25 cellular contexts compared by ENCODE assay signal in genomic region chr10:31515819-31516402, GRCh38.
A peak's percentile ranks its signal among the peaks of the same experiment; 100 is the strongest.
DNase-seq lines count a peak whose midpoint lies in the region; ATAC-seq and TF ChIP-seq lines count a peak whose summit lies in the region.
"Had no signal": no experiment of that assay in that cellular context is flagged by ENCODE, and none has a peak within 500 bp of the region (broad histone marks: within the 10 kb centered on the region; RNA-seq: fewer than 3 reads in every experiment).

No MANE protein-coding gene starts in this region.

- H3K9me3 Mint-ChIP-seq in chondrocyte (ENCODE audit: low read depth), result no peaks in the 10 kb centered on the region
- H3K9me3 Mint-ChIP-seq: stimulated activated memory B cell treated with anti-CD40 and anti-IgM and Interleukin-4, amounts not matched to agents 10 μg/mL and 1 μg/mL and 100 μg/mL, for 72 hours had no signal

- peaks cover 23% of the 10 kb centered on the region for H3K36me3 Mint-ChIP-seq in chondrocyte (ENCODE audit: low read depth)

- no peak overlapping the region for H3K4me3 Mint-ChIP-seq in chondrocyte (ENCODE audit: unreplicated experiment)
- H3K4me3 Mint-ChIP-seq: CD4-positive, CD25-positive, alpha-beta regulatory T cell; stimulated activated memory B cell treated with anti-CD40 and anti-IgM and Interleukin-4, amounts not matched to agents 10 μg/mL and 1 μg/mL and 100 μg/mL, for 72 hours had no signal

- H3K27ac Mint-ChIP-seq in chondrocyte (ENCODE audit: unreplicated experiment), result peak overlapping the region; percentile 38
- H3K27ac Mint-ChIP-seq: CD4-positive, CD25-positive, alpha-beta regulatory T cell; stimulated activated memory B cell treated with anti-CD40 and anti-IgM and Interleukin-4, amounts not matched to agents 10 μg/mL and 1 μg/mL and 100 μg/mL, for 72 hours had no signal

- ATAC-seq in activated CD4-positive, CD25-positive, alpha-beta regulatory T cell treated with anti-CD3 and anti-CD28 coated beads, Interleukin-2, amount 50 U/mL, for 24 hours, result peak; percentile 32 to 59
- ATAC-seq in psoas muscle, result peak; percentile 30 to 77 (median 62)
- ATAC-seq in GM18520 (IDR thresholded peaks at IDR 0.05; ENCODE audit: unreplicated experiment), result no peak
- ATAC-seq: foreskin keratinocyte; GM12878; left lobe of liver; right lobe of liver; stimulated activated memory B cell treated with anti-CD40 and anti-IgM and Interleukin-4, amounts not matched to agents 10 μg/mL and 1 μg/mL and 100 μg/mL, for 72 hours had no signal

- no peaks in the 10 kb centered on the region for H3K27me3 Mint-ChIP-seq in chondrocyte (ENCODE audit: low read depth)
- H3K27me3 Mint-ChIP-seq: CD4-positive, CD25-positive, alpha-beta regulatory T cell; stimulated activated memory B cell treated with anti-CD40 and anti-IgM and Interleukin-4, amounts not matched to agents 10 μg/mL and 1 μg/mL and 100 μg/mL, for 72 hours had no signal

- peaks cover 20% of the 10 kb centered on the region for H3K4me1 Mint-ChIP-seq in chondrocyte (ENCODE audit: low read depth)
- H3K4me1 Mint-ChIP-seq: stimulated activated memory B cell treated with anti-CD40 and anti-IgM and Interleukin-4, amounts not matched to agents 10 μg/mL and 1 μg/mL and 100 μg/mL, for 72 hours had no signal

- TF ChIP-seq CTCF in chondrocyte (IDR thresholded peaks at IDR 0.05) (no peak), psoas muscle (IDR thresholded peaks at IDR 0.05) (no peak), Peyer's patch (IDR thresholded peaks at IDR 0.05) (no peak)

- no peak overlapping the region for H3K4me3 ChIP-seq in psoas muscle
- no peak overlapping the region for H3K4me3 ChIP-seq in Peyer's patch
- H3K4me3 ChIP-seq: GM12878, hepatocyte, right lobe of liver, thoracic aorta had no signal

- DNase-seq in activated CD4-positive, CD25-positive, alpha-beta regulatory T cell treated with anti-CD3 and anti-CD28 coated beads, Interleukin-2, amount 50 U/mL, for 72 hours, result no peak
- DNase-seq in LHCN-M2 (ENCODE audit: low read depth), result peak; percentile 20
- no peak for DNase-seq in chondrocyte (ENCODE audit: low spot score)
- no peak for DNase-seq in psoas muscle
- no peak for DNase-seq in Peyer's patch
- DNase-seq in NCI-H510A treated with DMSO at 0.1 percent for 48 hours (lab: John Stamatoyannopoulos, UW), result no peak
- DNase-seq: 8988T; CD4-positive, CD25-positive, alpha-beta regulatory T cell; mesenchymal stem cell; NCI-H1092; NCI-H1694 treated with DMSO at 0.1 percent for 48 hours; posterior cingulate gyrus; right lobe of liver; Right ventricle myocardium superior; stimulated activated CD4-positive, alpha-beta T cell treated with anti-CD3 and anti-CD28 coated beads, Interleukin-4, amount 100 ng/mL, for 24 hours; T-helper 9 cell; WERI-Rb-1 had no signal

- H3K4me1 ChIP-seq in psoas muscle, result peaks cover 18% of the 10 kb centered on the region
- H3K4me1 ChIP-seq in Peyer's patch, result no peaks in the 10 kb centered on the region
- H3K4me1 ChIP-seq: foreskin keratinocyte, right lobe of liver had no signal

- intact Hi-C loops in psoas muscle (cut with DNase I), result no loop called here

- no peaks in the 10 kb centered on the region for H3K27me3 ChIP-seq in psoas muscle (ENCODE audit: insufficient read depth in 3 of 3, low read length in 2 of 3)
- H3K27me3 ChIP-seq in Peyer's patch, result no peaks in the 10 kb centered on the region
- H3K27me3 ChIP-seq: foreskin keratinocyte, hepatocyte, right lobe of liver had no signal

- TF ChIP-seq POLR2A in Peyer's patch (IDR thresholded peaks at IDR 0.05), result no peak

- H3K9me3 ChIP-seq in psoas muscle (no peaks in the 10 kb centered on the region), Peyer's patch (no peaks in the 10 kb centered on the region)
- H3K9me3 ChIP-seq: right lobe of liver, thoracic aorta had no signal

- peaks cover 0 to 50% of the 10 kb centered on the region in 2 donors for H3K36me3 ChIP-seq in psoas muscle (ENCODE audit: insufficient read depth in 1 of 2, low read depth in 1 of 2)
- peaks cover 0 to 15% (median 0%) of the 10 kb centered on the region in 3 donors for H3K36me3 ChIP-seq in Peyer's patch

- H3K27ac ChIP-seq in psoas muscle (peak overlapping the region; percentile 41), Peyer's patch (no peak overlapping the region)
- H3K27ac ChIP-seq: foreskin keratinocyte, hepatocyte, right lobe of liver, thoracic aorta, WERI-Rb-1 had no signal
